14 cellular contexts compared by ENCODE assay signal in genomic region chr10:92222603-92223275, GRCh38.
DNase-seq lines count a peak whose midpoint lies in the region; ATAC-seq, FAIRE-seq and TF ChIP-seq lines count a peak whose summit lies in the region.
"Had no signal": no experiment of that assay in that cellular context is flagged by ENCODE, and none has a peak within 500 bp of the region (broad histone marks: within the 10 kb centered on the region; RNA-seq: fewer than 3 reads in every experiment).

No MANE protein-coding gene starts in this region.

- no peak overlapping the region for H3K4ac ChIP-seq in mesenchymal stem cell (ENCODE audit: low read depth in 1 of 2, low read length in 2 of 2)

- intact Hi-C loops in Panc1 (cut with micrococcal nuclease; ENCODE audit: unreplicated experiment) = no loop called here

- no peak overlapping the region for H3K18ac ChIP-seq in mesenchymal stem cell (ENCODE audit: low read depth in 1 of 2, low read length in 2 of 2)

- no peak for FAIRE-seq in GM12892 (lab: Jason Lieb, UNC)
- FAIRE-seq: G401.6, GM18507 had no signal

- no peak overlapping the region for H2BK5ac ChIP-seq in mesenchymal stem cell (ENCODE audit: low read depth, low read length, poor library complexity, severe bottlenecking)

- H3K36me3 ChIP-seq in Panc1 (ENCODE audit: control insufficient read depth, insufficient read depth, low read length) = no peaks in the 10 kb centered on the region
- no peaks in the 10 kb centered on the region for H3K36me3 ChIP-seq in mesenchymal stem cell (ENCODE audit: control insufficient read depth in 1 of 2, insufficient read depth in 2 of 2, low read depth in 1 of 2, low read length in 2 of 2)
- H3K36me3 ChIP-seq: BLaER1 had no signal

- H3K4me2 ChIP-seq in mesenchymal stem cell (ENCODE audit: low read length, poor library complexity, severe bottlenecking) = no peak overlapping the region
- H3K4me2 ChIP-seq: BLaER1 had no signal

- no peak for ATAC-seq in Panc1

- TF ChIP-seq POLR2A in GM12892 (IDR thresholded peaks at IDR 0.05; ENCODE audit: low read depth, low read length) = no peak

- BruUV-seq in Panc1 (replicated peaks; lab: Mats Ljungman, UMichigan) = TSS peak; percentile 32

- H4K91ac ChIP-seq in mesenchymal stem cell (ENCODE audit: low read length) = no peak overlapping the region

- in situ Hi-C loops in Panc1 (cut with HindIII; ENCODE audit: low pct_unique_long_range_greater_than_20kb, low sequenced_read_pairs) = no loop called here

- TF ChIP-seq CTCF in Panc1 (IDR thresholded peaks at IDR 0.05) = no peak

- H2AFZ ChIP-seq in mesenchymal stem cell (ENCODE audit: low read depth, low read length) = no peak overlapping the region

- no peak overlapping the region for H3K23ac ChIP-seq in mesenchymal stem cell (ENCODE audit: low read length in 2 of 2)

- no peak overlapping the region for H3K27ac ChIP-seq in Panc1 (ENCODE audit: low read length)
- H3K27ac ChIP-seq in mesenchymal stem cell (ENCODE audit: low read length, poor library complexity, severe bottlenecking) = no peak overlapping the region
- H3K27ac ChIP-seq: BLaER1 had no signal

- no peak overlapping the region for H3K14ac ChIP-seq in mesenchymal stem cell (ENCODE audit: low read length in 2 of 2)

- no peak overlapping the region for H2BK15ac ChIP-seq in mesenchymal stem cell (ENCODE audit: low read depth, poor library complexity, severe bottlenecking)

- no peak overlapping the region for H3K9ac ChIP-seq in mesenchymal stem cell (ENCODE audit: low read length)
- H3K9ac ChIP-seq: BLaER1 had no signal

- POLR2A ChIA-PET in Panc1 (lab: Charles Lee) = interaction anchor here (0.6 to 1.1 kb wide), 2 partner anchors 14 to 87 kb away, joined by 6 to 11 read pairs; no protein-coding TSS in a partner anchor

- WGBS in mesenchymal stem cell = no CpG with 5 or more reads among the region's 1 CpG

- H3K27me3 ChIP-seq in Panc1 (ENCODE audit: control insufficient read depth, insufficient read depth, low read length) = no peaks in the 10 kb centered on the region
- no peaks in the 10 kb centered on the region for H3K27me3 ChIP-seq in mesenchymal stem cell (ENCODE audit: control insufficient read depth in 1 of 2, insufficient read depth in 1 of 2, low read length in 2 of 2)
- H3K27me3 ChIP-seq: BLaER1 had no signal

- no peaks in the 10 kb centered on the region for H3K4me1 ChIP-seq in Panc1 (ENCODE audit: control insufficient read depth, insufficient read depth, low read length)
- peaks cover 1% of the 10 kb centered on the region for H3K4me1 ChIP-seq in mesenchymal stem cell (ENCODE audit: control insufficient read depth, insufficient read depth, low read depth, low read length)
- H3K4me1 ChIP-seq: BLaER1 had no signal

- no peaks in the 10 kb centered on the region for H3K9me3 ChIP-seq in Panc1 (ENCODE audit: control insufficient read depth, insufficient read depth, low read depth, low read length)
- no peaks in the 10 kb centered on the region for H3K9me3 ChIP-seq in mesenchymal stem cell (ENCODE audit: control insufficient read depth, low read length)
- H3K9me3 ChIP-seq: BLaER1 had no signal

- DNase-seq in Daoy (ENCODE audit: low read depth) (peak; percentile 11), Panc1 (ENCODE audit: low read depth, low spot score) (peak; percentile 22), dermis blood vessel endothelial cell (peak; percentile 49), mesenchymal stem cell (peak; percentile 64), NCI-H1105 (lab: John Stamatoyannopoulos, UW) (no peak), NCI-H69 (lab: John Stamatoyannopoulos, UW) (no peak), SHP77 (lab: John Stamatoyannopoulos, UW) (no peak), GM12892 (ENCODE audit: insufficient read length) (no peak)
- DNase-seq: cortex of kidney, NCI-H510A treated with DMSO at 0.1 percent for 48 hours, SHP77 treated with DMSO at 0.1 percent for 48 hours had no signal

- H4K8ac ChIP-seq in mesenchymal stem cell (ENCODE audit: low read length) = no peak overlapping the region

- CTCF ChIA-PET in Panc1 (lab: Charles Lee) = no interaction called here

- H2AK5ac ChIP-seq in mesenchymal stem cell (ENCODE audit: low read length, severe bottlenecking) = no peak overlapping the region

- H3K4me3 ChIP-seq in Panc1 (ENCODE audit: low read depth in 2 of 2, low read length in 2 of 2) (no peak overlapping the region), mesenchymal stem cell (ENCODE audit: insufficient read depth in 1 of 2, low read depth in 1 of 2, low read length in 2 of 2) (no peak overlapping the region)
- H3K4me3 ChIP-seq: BLaER1 had no signal

- no peak overlapping the region for H2BK12ac ChIP-seq in mesenchymal stem cell (ENCODE audit: low read length in 2 of 2)

- H2BK120ac ChIP-seq in mesenchymal stem cell (ENCODE audit: low read depth, low read length) = no peak overlapping the region

- peaks cover 3% of the 10 kb centered on the region for H3K79me1 ChIP-seq in mesenchymal stem cell (replicated peaks; ENCODE audit: low read length, poor library complexity, severe bottlenecking)

Comparison
In these comparisons a context has a peak if more than half of its experiments do, and no peak if none do; other contexts are left out.
1. DNase-seq: peak in Daoy (single experiment), Panc1 (single experiment), dermis blood vessel endothelial cell (single experiment) and mesenchymal stem cell (single experiment); none in NCI-H1105 (single experiment), NCI-H69 (single experiment), SHP77 (0 of 2) and GM12892 (single experiment).